In the genomic region with DNA sequence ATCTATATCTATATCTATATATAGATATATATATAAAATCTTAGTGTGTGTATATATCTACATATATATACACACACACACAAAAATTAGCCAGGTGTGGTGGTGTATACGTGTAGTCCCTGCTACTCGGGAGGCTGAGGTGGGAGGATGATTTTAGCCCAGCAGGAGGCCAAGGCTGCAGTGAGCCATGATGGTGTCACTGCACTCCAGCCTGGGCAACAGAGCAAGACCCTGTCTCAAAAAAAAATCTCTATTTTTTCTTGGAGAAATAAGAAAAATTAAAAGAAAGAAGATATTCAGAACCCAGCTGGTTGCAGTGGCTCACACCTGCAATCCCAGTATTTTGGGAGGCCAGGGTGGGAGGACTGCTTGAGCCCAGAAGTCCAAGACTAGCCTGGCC, we compare ENCODE assay signal across 35 cellular contexts.
"Had no signal": no experiment of that assay in that cellular context is flagged by ENCODE, and none has a peak within 500 bp of the region (broad histone marks: within the 10 kb centered on the region; RNA-seq: fewer than 3 reads in every experiment).

No MANE protein-coding gene starts in this region.

- H3K4me3 ChIP-seq: MG63 had no signal

- H3K27me3 ChIP-seq: MG63 had no signal

- H3K36me3 ChIP-seq: MG63 had no signal

- DNase-seq: Karpas-422, Kasumi-1, MG63, MM.1S, MV-4-11, NCI-H1048, NCI-H1092, NCI-H1092 treated with DMSO at 0.1 percent for 48 hours, NCI-H1105, NCI-H1105 treated with DMSO at 0.1 percent for 48 hours, NCI-H1417, NCI-H1417 treated with DMSO at 0.1 percent for 48 hours, NCI-H1436, NCI-H1436 treated with DMSO at 0.1 percent for 48 hours, NCI-H146, NCI-H1694, NCI-H1694 treated with DMSO at 0.1 percent for 48 hours, NCI-H187, NCI-H187 treated with DMSO at 0.1 percent for 48 hours, NCI-H1930, NCI-H2029, NCI-H2029 treated with DMSO at 0.1 percent for 48 hours, NCI-H2081, NCI-H2081 treated with DMSO at 0.1 percent for 48 hours, NCI-H2107, NCI-H2171, NCI-H2171 treated with DMSO at 0.1 percent for 48 hours, NCI-H2227 treated with DMSO at 0.1 percent for 48 hours, NCI-H226, NCI-H345, NCI-H446, NCI-H446 treated with DMSO at 0.1 percent for 48 hours, NCI-H510A, NCI-H510A treated with DMSO at 0.1 percent for 48 hours, NCI-H524 had no signal

- H3K9me3 ChIP-seq: MG63 had no signal
